Comparison of ENCODE assay signal across 9 cellular contexts in genomic region chr2:47406649-47407330, GRCh38. TPM values are rescaled to one million over a fixed set of nuclear protein-coding genes. Genes with fewer than 3 reads are reported as not detected.
DNase-seq lines count a peak whose midpoint lies in the region; ATAC-seq, FAIRE-seq and TF ChIP-seq lines count a peak whose summit lies in the region.
"Not testable (repeated sequence)": the region's sequence is repeated elsewhere in the genome, so short reads cannot be mapped to it uniquely, and the experiment has no call there.
"Had no signal": no experiment of that assay in that cellular context is flagged by ENCODE, and none has a peak within 500 bp of the region (broad histone marks: within the 10 kb centered on the region; RNA-seq: fewer than 3 reads in every experiment).

No MANE protein-coding gene starts in this region.

- not testable (repeated sequence) for TF ChIP-seq EP300 in H1 (IDR thresholded peaks at IDR 0.05; ENCODE audit: borderline replicate concordance in 1 of 2, low read depth in 2 of 2, low read length in 2 of 2); HepG2 (IDR thresholded peaks at IDR 0.05; ENCODE audit: low read depth in 2 of 2, low read length in 2 of 2); HepG2 (CRISPR knock-in tag; IDR thresholded peaks at IDR 0.05; ENCODE audit: borderline replicate concordance)

- peaks cover 24% of the 10 kb centered on the region for H3F3A ChIP-seq in GM23338 (replicated peaks; ENCODE audit: low read depth)

- H3K4me1 ChIP-seq in GM23338 (ENCODE audit: insufficient read depth) (peaks cover 41% of the 10 kb centered on the region), KMS-11 (ENCODE audit: low read depth, poor library complexity, severe bottlenecking) (peaks cover 57% of the 10 kb centered on the region), OCI-LY7 (ENCODE audit: insufficient read depth, low read length, poor library complexity, severe bottlenecking) (peaks cover 20% of the 10 kb centered on the region), astrocyte (ENCODE audit: insufficient read depth, low read length) (peaks cover 14% of the 10 kb centered on the region), H1 (replicated peaks in 1 of 4; ENCODE audit: control insufficient read depth in 3 of 4, insufficient read depth in 4 of 4, low read length in 3 of 4) (peaks cover 1 to 10% (median 6%) of the 10 kb centered on the region in 4 experiments; a peak in 5 of 7 replicates), HepG2 (ENCODE audit: insufficient read depth, low read length) (peaks cover 49% of the 10 kb centered on the region)

- FAIRE-seq in astrocyte (lab: Jason Lieb, UNC); H1 (lab: Jason Lieb, UNC); HepG2 (lab: Jason Lieb, UNC): not testable (repeated sequence)

- 77% methylated on average over 3 of the region's 3 CpGs; no CpG with 5 or more reads in 1 of the 2 experiments for WGBS in H1 (ENCODE audit: extremely low coverage in 1 of 2, insufficient coverage in 1 of 2, insufficient read length in 1 of 2, insufficient replicate concordance in 2 of 2, low coverage in 1 of 2, low lambda C conversion rate in 2 of 2, missing lambda C conversion rate in 1 of 2), 2 experiments
- 97% methylated on average over 3 of the region's 3 CpGs for WGBS in HepG2 (ENCODE audit: low lambda C conversion rate)

- not testable (repeated sequence) for TF ChIP-seq POLR2A in H1 (IDR thresholded peaks at IDR 0.05; ENCODE audit: control extremely low read depth in 1 of 2, low read depth in 2 of 2, low read length in 2 of 2); HepG2 (IDR thresholded peaks at IDR 0.05; ENCODE audit: insufficient read depth in 1 of 2, low read depth in 2 of 2, low read length in 2 of 2)

- TF ChIP-seq RAD21 in H1 (IDR thresholded peaks at IDR 0.05 in 1 of 2, conservative IDR thresholded peaks at IDR 0.05 in 1 of 2; ENCODE audit: low read depth in 2 of 2, low read length in 2 of 2); HepG2 (CRISPR knock-in tag; IDR thresholded peaks at IDR 0.05): not testable (repeated sequence)

- H3K79me1 ChIP-seq in H1 (ENCODE audit: low read depth, low read length) = not testable (repeated sequence)

- POLR2A ChIA-PET in OCI-LY7 (lab: Charles Lee) (interaction anchor here (1.7 kb wide), 1 partner anchor 12 kb away, joined by 5 read pairs; no protein-coding TSS in a partner anchor), H1 (lab: Charles Lee; ENCODE audit: partially characterized antibody) (interaction anchor here (1.1 to 2.5 kb wide), 8 partner anchors 8 to 72 kb away, joined by 3 to 8 read pairs (median 4); no protein-coding TSS in a partner anchor), HepG2 (lab: Yijun Ruan, JAX) (interaction anchor here (1.3 to 1.6 kb wide), 2 partner anchors 62 to 72 kb away, joined by 4 to 5 read pairs; no protein-coding TSS in a partner anchor)

- not testable (repeated sequence) for H3K27me3 ChIP-seq in GM23338 (ENCODE audit: insufficient read depth); KMS-11 (ENCODE audit: insufficient read depth, low read depth); astrocyte (ENCODE audit: insufficient read depth, low read length); H1 (replicated peaks in 1 of 4; ENCODE audit: control insufficient read depth in 3 of 4, extremely low read depth in 1 of 4, insufficient read depth in 3 of 4, low read length in 3 of 4); HepG2 (ENCODE audit: control insufficient read depth in 1 of 2, insufficient read depth in 2 of 2, low read length in 2 of 2)

- H3K4me3 ChIP-seq in GM23338 = peak overlapping the region; percentile 91
- H3K4me3 ChIP-seq in KMS-11 (IDR thresholded peaks at IDR 0.05; ENCODE audit: insufficient read depth, low read depth, low read length) = peak overlapping the region; percentile 4
- H3K4me3 ChIP-seq in OCI-LY7 (ENCODE audit: low read depth, low read length, poor library complexity, severe bottlenecking); astrocyte (ENCODE audit: insufficient read depth, low read depth, low read length); HepG2 (replicated peaks in 1 of 3; ENCODE audit: insufficient read depth in 1 of 3, low read depth in 2 of 3, low read length in 3 of 3): not testable (repeated sequence)
- H3K4me3 ChIP-seq in H1 (ENCODE audit: extremely low read depth in 1 of 4, insufficient read depth in 2 of 4, low read depth in 3 of 4, low read length in 4 of 4) = peak overlapping the region in 1 of 4 experiments; percentile 30; a peak in 1 of 8 replicates

- peaks cover 19% of the 10 kb centered on the region for H3K27me3 Mint-ChIP-seq in GM23338 (ENCODE audit: insufficient read depth, low read depth, poor library complexity)
- not testable (repeated sequence) for H3K27me3 Mint-ChIP-seq in astrocyte (ENCODE audit: low read depth, unreplicated experiment)

- not testable (repeated sequence) for H3K14ac ChIP-seq in H1 (ENCODE audit: insufficient read length)

- H3K9me3 ChIP-seq in OCI-LY7 (ENCODE audit: low read length) = peaks cover 16% of the 10 kb centered on the region; the same call in 1 of the 2 replicates
- not testable (repeated sequence) for H3K9me3 ChIP-seq in astrocyte (ENCODE audit: insufficient read depth, low read depth, low read length); H1 (ENCODE audit: insufficient read depth in 2 of 2, low read depth in 1 of 2, low read length in 1 of 2); HepG2 (ENCODE audit: low read length)

- H3K56ac ChIP-seq in H1 (replicated peaks; ENCODE audit: insufficient read length, low read depth, low read length) = not testable (repeated sequence)

- H3K4me1 Mint-ChIP-seq in GM23338 = peaks cover 41% of the 10 kb centered on the region
- not testable (repeated sequence) for H3K4me1 Mint-ChIP-seq in astrocyte (ENCODE audit: low read depth, unreplicated experiment)

- not testable (repeated sequence) for H2BK15ac ChIP-seq in H1 (ENCODE audit: low read length)

- H2AFZ ChIP-seq in GM23338; KMS-11 (ENCODE audit: low read depth); OCI-LY7 (ENCODE audit: low read length); astrocyte (ENCODE audit: low read depth, low read length); H1 (ENCODE audit: low read length); HepG2 (ENCODE audit: low read length): not testable (repeated sequence)

- H2BK120ac ChIP-seq in H1 (replicated peaks; ENCODE audit: low read depth, low read length) = not testable (repeated sequence)

- H3K9me3 Mint-ChIP-seq in GM23338 = peaks cover 19% of the 10 kb centered on the region
- not testable (repeated sequence) for H3K9me3 Mint-ChIP-seq in astrocyte (ENCODE audit: unreplicated experiment)

- H3K27ac ChIP-seq in GM23338 (ENCODE audit: low read depth) = peak overlapping the region; percentile 42
- peak overlapping the region; percentile 29; the same call in 1 of the 2 replicates for H3K27ac ChIP-seq in KMS-11
- H3K27ac ChIP-seq in OCI-LY7 (ENCODE audit: low read depth, low read length, poor library complexity, severe bottlenecking); astrocyte (ENCODE audit: low read depth, low read length); H1 (ENCODE audit: low read depth, low read length); HepG2 (ENCODE audit: extremely low read length, insufficient read depth, low read length): not testable (repeated sequence)

- H4K5ac ChIP-seq in H1 (ENCODE audit: insufficient read length, low read depth, low read length) = not testable (repeated sequence)

- peak overlapping the region; percentile 84; the same call in 1 of the 2 replicates for H2BK5ac ChIP-seq in H1 (ENCODE audit: low read depth, low read length)

- peaks cover 84% of the 10 kb centered on the region for H3K79me2 ChIP-seq in GM23338 (replicated peaks; ENCODE audit: insufficient read depth)
- H3K79me2 ChIP-seq in KMS-11 (ENCODE audit: insufficient read depth, low read depth) = peaks cover 54% of the 10 kb centered on the region
- H3K79me2 ChIP-seq in OCI-LY7 (ENCODE audit: insufficient read depth, low read depth, low read length) = peaks cover 65% of the 10 kb centered on the region
- peaks cover 54% of the 10 kb centered on the region for H3K79me2 ChIP-seq in astrocyte (ENCODE audit: insufficient read depth, low read length)
- peaks cover 36 to 73% of the 10 kb centered on the region in 2 experiments for H3K79me2 ChIP-seq in H1 (ENCODE audit: control insufficient read depth in 1 of 2, insufficient read depth in 2 of 2, low read length in 2 of 2)
- H3K79me2 ChIP-seq in HepG2 (ENCODE audit: insufficient read depth, low read length) = peaks cover 52% of the 10 kb centered on the region

- TF ChIP-seq CTCF in GM23338 (conservative IDR thresholded peaks at IDR 0.05; ENCODE audit: low read depth in 2 of 2); KMS-11 (conservative IDR thresholded peaks at IDR 0.05; ENCODE audit: low read depth, low read length); OCI-LY7 (conservative IDR thresholded peaks at IDR 0.05; ENCODE audit: low read length); astrocyte (IDR thresholded peaks at IDR 0.05; ENCODE audit: insufficient read depth, low read depth, low read length); H1 (IDR thresholded peaks at IDR 0.05; ENCODE audit: control extremely low read depth in 1 of 3, insufficient read depth in 1 of 3, low read depth in 1 of 3, low read length in 3 of 3); HepG2 (CRISPR knock-in tag; IDR thresholded peaks at IDR 0.05): not testable (repeated sequence)

- H3K23me2 ChIP-seq in H1 (ENCODE audit: low read depth, low read length) = not testable (repeated sequence)

- H3K4me2 ChIP-seq in GM23338 = peak overlapping the region; percentile 99
- H3K4me2 ChIP-seq in KMS-11 = peak overlapping the region; percentile 46; the same call in 1 of the 2 replicates
- peak overlapping the region; percentile 43; the same call in 1 of the 2 replicates for H3K4me2 ChIP-seq in OCI-LY7 (ENCODE audit: low read length)
- not testable (repeated sequence) for H3K4me2 ChIP-seq in astrocyte (ENCODE audit: low read length); HepG2 (ENCODE audit: low read depth, low read length)
- H3K4me2 ChIP-seq in H1 (ENCODE audit: insufficient read depth in 1 of 2, low read depth in 2 of 2, low read length in 2 of 2) = peak overlapping the region in 1 of 2 experiments; percentile 25; a peak in 2 of 4 replicates

- not testable (repeated sequence) for H3K23ac ChIP-seq in H1 (ENCODE audit: insufficient read length)

- H4K20me1 ChIP-seq in GM23338 (replicated peaks; ENCODE audit: insufficient read depth) (peaks cover 58% of the 10 kb centered on the region), astrocyte (ENCODE audit: insufficient read depth, low read length) (peaks cover 15% of the 10 kb centered on the region)
- not testable (repeated sequence) for H4K20me1 ChIP-seq in KMS-11 (ENCODE audit: insufficient read depth); OCI-LY7 (ENCODE audit: insufficient read depth, low read length); H1 (replicated peaks in 1 of 2; ENCODE audit: control insufficient read depth in 1 of 2, insufficient read depth in 2 of 2, low read length in 2 of 2); HepG2 (ENCODE audit: insufficient read depth, low read length)

- H3K36me3 ChIP-seq in GM23338 (ENCODE audit: insufficient read depth) = peaks cover 48% of the 10 kb centered on the region
- peaks cover 17% of the 10 kb centered on the region; the same call in 1 of the 2 replicates for H3K36me3 ChIP-seq in KMS-11 (ENCODE audit: insufficient read depth)
- peaks cover 65% of the 10 kb centered on the region for H3K36me3 ChIP-seq in OCI-LY7 (ENCODE audit: insufficient read depth, low read length)
- not testable (repeated sequence) for H3K36me3 ChIP-seq in astrocyte (ENCODE audit: insufficient read depth, low read length)
- peaks cover 9 to 48% (median 28%) of the 10 kb centered on the region in 4 experiments; a peak in 6 of 8 replicates for H3K36me3 ChIP-seq in H1 (ENCODE audit: control insufficient read depth in 2 of 4, insufficient read depth in 4 of 4, low read length in 3 of 4)
- peaks cover 4 to 31% of the 10 kb centered on the region in 2 experiments for H3K36me3 ChIP-seq in HepG2 (replicated peaks in 1 of 2; ENCODE audit: control insufficient read depth in 1 of 2, insufficient read depth in 2 of 2, low read length in 2 of 2)

- H3K9ac ChIP-seq in KMS-11; astrocyte (ENCODE audit: low read length); H1 (replicated peaks in 1 of 4; ENCODE audit: extremely low read depth in 1 of 4, low read depth in 3 of 4, low read length in 3 of 4); HepG2 (ENCODE audit: insufficient read depth, low read depth, low read length): not testable (repeated sequence)

- H4K91ac ChIP-seq in H1 (replicated peaks; ENCODE audit: insufficient read length, low read length) = not testable (repeated sequence)

- not testable (repeated sequence) for H2BK12ac ChIP-seq in H1 (ENCODE audit: low read depth, low read length)

- intact Hi-C loops in OCI-LY7 (cut with micrococcal nuclease; ENCODE audit: unreplicated experiment); HepG2 (cut with micrococcal nuclease; ENCODE audit: unreplicated experiment); sciatic nerve (cut with DNase I): not testable (repeated sequence)

- not testable (repeated sequence) for H3K18ac ChIP-seq in H1 (ENCODE audit: extremely low read depth, low read length)

- H3K36me3 Mint-ChIP-seq in GM23338 (ENCODE audit: low read depth) = peaks cover 78% of the 10 kb centered on the region
- not testable (repeated sequence) for H3K36me3 Mint-ChIP-seq in astrocyte (ENCODE audit: low read depth, unreplicated experiment)

- BruUV-seq in OCI-LY7 (replicated peaks; lab: Mats Ljungman, UMichigan) (TSS peak; percentile 38), HepG2 (replicated peaks; lab: Mats Ljungman, UMichigan) (TSS peak; percentile 32)

- not testable (repeated sequence) for H3K4ac ChIP-seq in H1 (replicated peaks; ENCODE audit: insufficient read length, low read depth, low read length)

- H3K9me2 ChIP-seq in GM23338 (ENCODE audit: insufficient read depth); OCI-LY7 (ENCODE audit: insufficient read depth, low read length): not testable (repeated sequence)

- not testable (repeated sequence) for ATAC-seq in GM23338, HepG2, sciatic nerve

- H2AK5ac ChIP-seq in H1 (ENCODE audit: low read depth, low read length) = not testable (repeated sequence)

- CTCF ChIA-PET in OCI-LY7 (lab: Charles Lee; ENCODE audit: unreplicated experiment); HepG2 (lab: Yijun Ruan, JAX; ENCODE audit: low intra/inter-chr PET ratio, low total read pairs): not testable (repeated sequence)
- CTCF ChIA-PET in H1 (lab: Charles Lee; ENCODE audit: partially characterized antibody) = interaction anchor here (0.7 to 2.6 kb wide), 8 partner anchors 8 to 418 kb away, joined by 3 to 15 read pairs (median 4); no protein-coding TSS in a partner anchor

- in situ Hi-C loops in HepG2 (cut with HindIII; ENCODE audit: extremely low pct_ligation_motif_present, low pct_unique_long_range_greater_than_20kb) = not testable (repeated sequence)

- DNase-seq in GM23338 (ENCODE audit: low spot score); OCI-LY7 (ENCODE audit: low spot score); astrocyte (ENCODE audit: low read depth); H1 (ENCODE audit: low read depth in 1 of 2, low spot score in 2 of 2); HepG2 (ENCODE audit: low spot score): not testable (repeated sequence)
- DNase-seq in sciatic nerve (ENCODE audit: low spot score) = peak; percentile 10

- peak overlapping the region; percentile 84; the same call in 1 of the 2 replicates for H3K27ac Mint-ChIP-seq in GM23338
- H3K27ac Mint-ChIP-seq in astrocyte (ENCODE audit: unreplicated experiment) = not testable (repeated sequence)

- H2BK20ac ChIP-seq in H1 (ENCODE audit: low read length) = not testable (repeated sequence)

- H4K8ac ChIP-seq in H1 (ENCODE audit: extremely low read depth, insufficient read depth, low read length) = not testable (repeated sequence)

- peak overlapping the region; percentile 54 for H3K4me3 Mint-ChIP-seq in GM23338
- peak overlapping the region; percentile 28 for H3K4me3 Mint-ChIP-seq in astrocyte (ENCODE audit: unreplicated experiment)

RNA-seq across cellular contexts. Expression of gene MSH2, which starts 3.8 kb away (rescaled TPM):
- total RNA-seq in GM23338 (2014; rRNA removed; shearing (Covaris generic)) = 249 and 261 TPM in 2 replicates
- polyA plus RNA-seq in GM23338 (2016; fragmentation: Nextera tagmentation; extraction: Ambion mirVana) (130 and 156 TPM in 2 replicates), H1 (2011; rRNA removed) (31.8 and 64.1 TPM in 2 replicates), HepG2 (2011; rRNA removed) (13.5 and 19.9 TPM in 2 replicates)
- total RNA-seq in OCI-LY7 (2014; rRNA removed; shearing (Covaris generic)) = 96.8 and 107 TPM in 2 replicates
- total RNA-seq in OCI-LY7 (2022) (94.8 and 97.8 TPM in 2 replicates), astrocyte (16.0 and 16.2 TPM in 2 replicates), HepG2 (2016; rRNA removed; fragmentation: Illumina TruSeq; extraction: Trizol) (76.3 and 125 TPM in 2 replicates), sciatic nerve (25.1 TPM)
- total RNA-seq in H1 (2021; fragmentation: NEBNext Ultra II Directional; extraction: Animal tissue kit (Norgen Biotek cat#: 25700)) = 204 and 228 TPM in 2 replicates
- 85.5 TPM for polyA plus RNA-seq in H1 (2011; cell fraction: cytosol; rRNA removed)
- 32.0 TPM for polyA plus RNA-seq in H1 (2011; cell fraction: nucleus; rRNA removed)
- polyA plus RNA-seq in H1 (2012, experiment 1 of 2) = 105 to 229 TPM (median 123 TPM) in 4 replicates
- polyA plus RNA-seq in H1 (2012, experiment 2 of 2) = 11.7 TPM
- 117 TPM for polyA plus RNA-seq in H1 (2013, experiment 1 of 2)
- 125 TPM for polyA plus RNA-seq in H1 (2013, experiment 2 of 2)
- 88.6 and 131 TPM in 2 replicates for polyA minus RNA-seq in H1 (2011; rRNA and poly(A)+ RNA removed)
- 84.8 TPM for polyA minus RNA-seq in H1 (2011; cell fraction: cytosol; rRNA and poly(A)+ RNA removed)
- 88.8 TPM for polyA minus RNA-seq in H1 (2011; cell fraction: nucleus; rRNA and poly(A)+ RNA removed)
- total RNA-seq in HepG2 (2016; cell fraction: cytosol; rRNA removed; fragmentation: Illumina TruSeq; extraction: Trizol; ENCODE audit: low read depth) = 12.2 and 14.5 TPM in 2 replicates
- 76.5 and 122 TPM in 2 replicates for total RNA-seq in HepG2 (2016; cell fraction: insoluble cytoplasmic fraction; rRNA removed; fragmentation: Illumina TruSeq; extraction: Trizol)
- total RNA-seq in HepG2 (2016; cell fraction: membrane; rRNA removed; fragmentation: Illumina TruSeq; extraction: Trizol) = 17.5 and 23.6 TPM in 2 replicates
- 50.2 and 54.3 TPM in 2 replicates for total RNA-seq in HepG2 (2016; cell fraction: nucleus; rRNA removed; fragmentation: Illumina TruSeq; extraction: Trizol)
- polyA plus RNA-seq in HepG2 (2011; cell fraction: cytosol; rRNA removed) = 7.9 and 10.8 TPM in 2 replicates
- polyA plus RNA-seq in HepG2 (2011; cell fraction: nucleus; rRNA removed) = 6.8 and 7.9 TPM in 2 replicates
- 21.3 and 30.0 TPM in 2 replicates for polyA plus RNA-seq in HepG2 (2012)
- 2.7 and 3.2 TPM in 2 replicates for polyA plus RNA-seq in HepG2 (2016; cell fraction: cytosol; fragmentation: Illumina TruSeq; extraction: Trizol; ENCODE audit: low read depth)
- 81.0 and 82.7 TPM in 2 replicates for polyA plus RNA-seq in HepG2 (2016; cell fraction: insoluble cytoplasmic fraction; fragmentation: Illumina TruSeq; extraction: Trizol; ENCODE audit: low read depth)
- 6.4 and 7.3 TPM in 2 replicates for polyA plus RNA-seq in HepG2 (2016; cell fraction: membrane; fragmentation: Illumina TruSeq; extraction: Trizol; ENCODE audit: low read depth)
- polyA plus RNA-seq in HepG2 (2016; cell fraction: nucleus; fragmentation: Illumina TruSeq; extraction: Trizol; ENCODE audit: insufficient read depth, low read depth) = 42.8 and 46.2 TPM in 2 replicates
- polyA minus RNA-seq in HepG2 (2011; rRNA and poly(A)+ RNA removed; ENCODE audit: low replicate concordance) = 14.0 and 23.3 TPM in 2 replicates
- polyA minus RNA-seq in HepG2 (2011; cell fraction: cytosol; rRNA and poly(A)+ RNA removed) = 19.4 and 20.9 TPM in 2 replicates
- 25.5 and 29.3 TPM in 2 replicates for polyA minus RNA-seq in HepG2 (2011; cell fraction: nucleus; rRNA and poly(A)+ RNA removed)

RNA-seq across cellular contexts. Expression of gene EPCAM, which starts 37.7 kb away (rescaled TPM):
- 183 and 260 TPM in 2 replicates for total RNA-seq in GM23338 (2014; rRNA removed; shearing (Covaris generic))
- polyA plus RNA-seq in GM23338 (2016; fragmentation: Nextera tagmentation; extraction: Ambion mirVana) (387 and 411 TPM in 2 replicates), H1 (2011; rRNA removed) (37.7 and 40.3 TPM in 2 replicates), HepG2 (2011; rRNA removed) (54.5 and 71.1 TPM in 2 replicates)
- total RNA-seq in OCI-LY7 (2014; rRNA removed; shearing (Covaris generic)) = not detected in 2 replicates
- total RNA-seq in OCI-LY7 (2022) (not detected in 2 replicates), astrocyte (15.2 and 23.5 TPM in 2 replicates), HepG2 (2016; rRNA removed; fragmentation: Illumina TruSeq; extraction: Trizol) (86.5 and 161 TPM in 2 replicates), sciatic nerve (0.89 TPM)
- total RNA-seq in H1 (2021; fragmentation: NEBNext Ultra II Directional; extraction: Animal tissue kit (Norgen Biotek cat#: 25700)) = 212 and 218 TPM in 2 replicates
- polyA plus RNA-seq in H1 (2011; cell fraction: cytosol; rRNA removed) = 103 TPM
- polyA plus RNA-seq in H1 (2011; cell fraction: nucleus; rRNA removed) = 30.8 TPM
- 108 to 225 TPM (median 124 TPM) in 4 replicates for polyA plus RNA-seq in H1 (2012, experiment 1 of 2)
- polyA plus RNA-seq in H1 (2012, experiment 2 of 2) = 45.3 TPM
- 257 TPM for polyA plus RNA-seq in H1 (2013, experiment 1 of 2)
- polyA plus RNA-seq in H1 (2013, experiment 2 of 2) = 290 TPM
- 52.2 and 54.2 TPM in 2 replicates for polyA minus RNA-seq in H1 (2011; rRNA and poly(A)+ RNA removed)
- 99.4 TPM for polyA minus RNA-seq in H1 (2011; cell fraction: cytosol; rRNA and poly(A)+ RNA removed)
- 42.2 TPM for polyA minus RNA-seq in H1 (2011; cell fraction: nucleus; rRNA and poly(A)+ RNA removed)
- total RNA-seq in HepG2 (2016; cell fraction: cytosol; rRNA removed; fragmentation: Illumina TruSeq; extraction: Trizol; ENCODE audit: low read depth) = 35.3 and 38.4 TPM in 2 replicates
- total RNA-seq in HepG2 (2016; cell fraction: insoluble cytoplasmic fraction; rRNA removed; fragmentation: Illumina TruSeq; extraction: Trizol) = 81.2 and 157 TPM in 2 replicates
- 43.3 and 50.6 TPM in 2 replicates for total RNA-seq in HepG2 (2016; cell fraction: membrane; rRNA removed; fragmentation: Illumina TruSeq; extraction: Trizol)
- total RNA-seq in HepG2 (2016; cell fraction: nucleus; rRNA removed; fragmentation: Illumina TruSeq; extraction: Trizol) = 148 and 175 TPM in 2 replicates
- 40.5 and 55.7 TPM in 2 replicates for polyA plus RNA-seq in HepG2 (2011; cell fraction: cytosol; rRNA removed)
- 23.7 and 32.0 TPM in 2 replicates for polyA plus RNA-seq in HepG2 (2011; cell fraction: nucleus; rRNA removed)
- 133 and 185 TPM in 2 replicates for polyA plus RNA-seq in HepG2 (2012)
- 40.3 and 47.3 TPM in 2 replicates for polyA plus RNA-seq in HepG2 (2016; cell fraction: cytosol; fragmentation: Illumina TruSeq; extraction: Trizol; ENCODE audit: low read depth)
- polyA plus RNA-seq in HepG2 (2016; cell fraction: insoluble cytoplasmic fraction; fragmentation: Illumina TruSeq; extraction: Trizol; ENCODE audit: low read depth) = 110 and 111 TPM in 2 replicates
- 43.9 and 48.4 TPM in 2 replicates for polyA plus RNA-seq in HepG2 (2016; cell fraction: membrane; fragmentation: Illumina TruSeq; extraction: Trizol; ENCODE audit: low read depth)
- 287 and 318 TPM in 2 replicates for polyA plus RNA-seq in HepG2 (2016; cell fraction: nucleus; fragmentation: Illumina TruSeq; extraction: Trizol; ENCODE audit: insufficient read depth, low read depth)
- 0.61 and 14.8 TPM in 2 replicates for polyA minus RNA-seq in HepG2 (2011; rRNA and poly(A)+ RNA removed; ENCODE audit: low replicate concordance)
- polyA minus RNA-seq in HepG2 (2011; cell fraction: cytosol; rRNA and poly(A)+ RNA removed) = 51.5 and 59.4 TPM in 2 replicates
- 33.1 and 43.6 TPM in 2 replicates for polyA minus RNA-seq in HepG2 (2011; cell fraction: nucleus; rRNA and poly(A)+ RNA removed)
- polyA plus RNA-seq: CD14-positive monocyte; CD8-positive, alpha-beta memory T cell had no signal
